1 cellular context compared by ENCODE assay signal in the genomic region with DNA sequence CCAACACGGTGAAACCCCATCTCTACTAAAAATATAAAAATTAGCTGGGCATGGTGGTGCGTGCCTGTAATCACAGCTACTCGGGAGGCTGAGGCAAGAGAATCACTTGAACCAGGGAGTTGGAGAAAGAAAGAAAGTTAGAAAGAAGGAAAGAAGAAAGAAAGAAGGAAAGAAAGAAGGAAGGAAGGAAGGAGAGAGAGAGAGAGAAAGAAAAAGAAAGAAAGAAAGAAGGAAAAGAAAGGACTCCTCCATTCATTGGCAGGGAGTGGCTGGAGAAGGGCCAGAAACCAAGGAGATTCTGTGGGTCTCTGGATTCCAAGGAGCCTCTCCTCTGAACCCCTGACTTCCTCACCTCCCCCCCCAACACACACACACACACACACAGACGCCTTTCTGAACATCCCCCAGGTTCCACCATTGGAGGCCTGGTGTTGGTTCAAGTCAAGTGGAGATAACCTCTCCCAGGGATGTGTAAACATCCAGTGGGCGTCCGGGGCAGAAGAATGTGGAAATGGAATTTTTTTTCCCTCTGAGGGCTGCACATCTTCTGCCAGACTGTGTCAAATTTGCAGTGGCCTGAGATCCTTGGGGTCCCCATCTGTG.
TF ChIP-seq lines count a peak whose summit lies in the region.

No MANE protein-coding gene starts in this region.

TF ChIP-seq in GM23338, 12 proteins besides CTCF, POLR2A, EP300 and RAD21:
- no peak for TF ChIP-seq REST (IDR thresholded peaks at IDR 0.05; ENCODE audit: unreplicated experiment)
- no peak for TF ChIP-seq CREB1 (CRISPR knock-in tag; IDR thresholded peaks at IDR 0.05; ENCODE audit: low read depth)
- TF ChIP-seq, protein P1, sequence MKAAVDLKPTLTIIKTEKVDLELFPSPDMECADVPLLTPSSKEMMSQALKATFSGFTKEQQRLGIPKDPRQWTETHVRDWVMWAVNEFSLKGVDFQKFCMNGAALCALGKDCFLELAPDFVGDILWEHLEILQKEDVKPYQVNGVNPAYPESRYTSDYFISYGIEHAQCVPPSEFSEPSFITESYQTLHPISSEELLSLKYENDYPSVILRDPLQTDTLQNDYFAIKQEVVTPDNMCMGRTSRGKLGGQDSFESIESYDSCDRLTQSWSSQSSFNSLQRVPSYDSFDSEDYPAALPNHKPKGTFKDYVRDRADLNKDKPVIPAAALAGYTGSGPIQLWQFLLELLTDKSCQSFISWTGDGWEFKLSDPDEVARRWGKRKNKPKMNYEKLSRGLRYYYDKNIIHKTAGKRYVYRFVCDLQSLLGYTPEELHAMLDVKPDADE (IDR thresholded peaks at IDR 0.05): no peak
- TF ChIP-seq POLR2AphosphoS5 (IDR thresholded peaks at IDR 0.05; ENCODE audit: low read depth): no peak
- no peak for TF ChIP-seq EZH2phosphoT487 (IDR thresholded peaks at IDR 0.05; ENCODE audit: unreplicated experiment)
- no peak for TF ChIP-seq NANOG (IDR thresholded peaks at IDR 0.05; ENCODE audit: borderline replicate concordance)
